ENCODE assay signal across 18 cellular contexts in the genomic region with DNA sequence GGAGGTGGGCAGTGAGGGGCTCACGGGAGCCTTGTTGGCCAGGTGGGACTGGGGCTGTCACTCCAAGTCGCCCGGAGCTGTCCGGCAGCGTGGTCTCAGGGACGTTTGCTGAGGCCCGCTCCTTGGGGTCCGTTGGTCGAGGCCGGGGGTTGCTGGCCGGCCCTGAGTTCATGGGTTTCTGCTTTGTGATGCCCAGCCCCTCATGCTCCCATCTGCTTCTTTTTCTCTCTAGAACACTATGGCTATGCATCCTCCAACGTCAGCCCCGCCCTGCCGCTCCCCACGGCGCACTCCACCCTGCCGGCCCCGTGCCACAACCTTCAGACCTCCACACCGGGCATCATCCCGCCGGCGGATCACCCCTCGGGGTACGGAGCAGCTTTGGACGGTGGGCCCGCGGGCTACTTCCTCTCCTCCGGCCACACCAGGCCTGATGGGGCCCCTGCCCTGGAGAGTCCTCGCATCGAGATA.
"Had no signal": no experiment of that assay in that cellular context is flagged by ENCODE, and none has a peak within 500 bp of the region (broad histone marks: within the 10 kb centered on the region; RNA-seq: fewer than 3 reads in every experiment).

No MANE protein-coding gene starts in this region.

- H3K4me1 ChIP-seq: breast epithelium, pancreas had no signal

- H3K36me3 ChIP-seq: breast epithelium had no signal

- H3K27me3 ChIP-seq: breast epithelium, hepatocyte, pancreas, tibial nerve had no signal

- ATAC-seq: left colon, pancreas, psoas muscle had no signal

- DNase-seq: activated B cell treated with CpG ODN at 0.5 μM for 24 hours; activated CD4-positive, alpha-beta T cell treated with anti-CD3 and anti-CD28 coated beads, Interleukin-2, amount 50 U/mL, for 4 hours; activated effector memory CD4-positive, alpha-beta T cell treated with anti-CD3 and anti-CD28 coated beads, Interleukin-2, amount 50 U/mL, for 16 hours; activated naive CD4-positive, alpha-beta T cell treated with anti-CD3 and anti-CD28 coated beads, Interleukin-2, amount 10 ng/mL, durations not matched to agents 7 days and 5 days; activated T-cell treated with anti-CD3 and anti-CD28 coated beads for 4 hours; amygdala; effector CD8-positive, alpha-beta T cell; islet precursor cell; left colon; nucleus accumbens; stimulated activated naive CD4-positive, alpha-beta T cell treated with Interleukin-2 at 50 U/mL for 16 hours; T-helper 1 cell had no signal

- H3K27ac ChIP-seq: breast epithelium, hepatocyte, pancreas, psoas muscle, tibial nerve had no signal

- H3K4me3 ChIP-seq: breast epithelium, hepatocyte, lung, pancreas, psoas muscle, tibial nerve had no signal

- H3K9me3 ChIP-seq: breast epithelium, pancreas, psoas muscle, tibial nerve had no signal
